11 cellular contexts compared by ENCODE assay signal in the genomic region with DNA sequence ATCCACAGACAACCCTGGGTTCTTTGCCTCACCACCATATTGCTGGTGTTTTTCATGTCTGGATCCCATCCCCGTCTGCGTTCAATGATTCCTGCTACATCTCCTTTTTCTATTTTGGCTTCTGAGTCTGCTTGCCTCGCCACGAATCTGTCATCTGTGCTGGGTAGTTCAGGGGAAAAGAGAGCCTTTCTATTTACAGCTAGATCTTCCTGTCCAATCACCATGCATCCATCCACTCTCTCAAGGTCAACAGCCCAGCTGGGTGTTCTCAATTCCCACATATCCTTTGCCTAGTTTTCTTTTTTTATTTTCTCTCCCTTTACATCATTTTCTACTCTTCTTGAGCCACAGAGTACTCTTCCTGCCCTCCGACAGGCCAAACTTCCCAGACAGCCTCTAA.
DNase-seq lines count a peak whose midpoint lies in the region; ATAC-seq and TF ChIP-seq lines count a peak whose summit lies in the region.
"Had no signal": no experiment of that assay in that cellular context is flagged by ENCODE, and none has a peak within 500 bp of the region (broad histone marks: within the 10 kb centered on the region; RNA-seq: fewer than 3 reads in every experiment).

No MANE protein-coding gene starts in this region.

- H3K36me3 Mint-ChIP-seq in activated T-cell treated with anti-CD3 and anti-CD28 coated beads, Interleukin-2, amount 50 U/mL, for 24 hours (ENCODE audit: low read depth), result no peaks in the 10 kb centered on the region

- intact Hi-C loops in left ventricle myocardium inferior (cut with micrococcal nuclease), result loop anchor here (5.0 kb wide), 3 partner anchors 81 to 234 kb away; no protein-coding TSS in a partner anchor
- intact Hi-C loops in cardiac septum (cut with DNase I), result loop anchor here (2.0 to 5.0 kb wide), 2 partner anchors 96 to 183 kb away; no protein-coding TSS in a partner anchor

- no peak overlapping the region for H3K27ac Mint-ChIP-seq in activated T-cell treated with anti-CD3 and anti-CD28 coated beads, Interleukin-2, amount 50 U/mL, for 24 hours

- H3K27ac ChIP-seq in left ventricle myocardium inferior (replicated peaks) (peak overlapping the region; percentile 55), cingulate gyrus (ENCODE audit: low read depth, low read length) (peak overlapping the region; percentile 1)
- H3K27ac ChIP-seq: A549, C4-2B, KMS-11 had no signal

- no peaks in the 10 kb centered on the region for H3K27me3 ChIP-seq in left ventricle myocardium inferior (ENCODE audit: low read depth)

- no peak overlapping the region for H3K4me3 Mint-ChIP-seq in activated T-cell treated with anti-CD3 and anti-CD28 coated beads, Interleukin-2, amount 50 U/mL, for 24 hours

- H3K4me1 ChIP-seq in left ventricle myocardium inferior, result peaks cover 42% of the 10 kb centered on the region
- H3K4me1 ChIP-seq: A549 had no signal

- no peaks in the 10 kb centered on the region for H3K27me3 Mint-ChIP-seq in activated T-cell treated with anti-CD3 and anti-CD28 coated beads, Interleukin-2, amount 50 U/mL, for 24 hours

- no peaks in the 10 kb centered on the region for H3K4me1 Mint-ChIP-seq in activated T-cell treated with anti-CD3 and anti-CD28 coated beads, Interleukin-2, amount 50 U/mL, for 24 hours (ENCODE audit: low read depth)

- H3K9me3 ChIP-seq in left ventricle myocardium inferior (replicated peaks), result no peaks in the 10 kb centered on the region
- H3K9me3 ChIP-seq: A549 had no signal

- no peaks in the 10 kb centered on the region for H3K36me3 ChIP-seq in left ventricle myocardium inferior

- TF ChIP-seq CTCF in left ventricle myocardium inferior (IDR thresholded peaks at IDR 0.05; ENCODE audit: borderline replicate concordance), result no peak

- peaks cover 2% of the 10 kb centered on the region for H3K9me3 Mint-ChIP-seq in activated T-cell treated with anti-CD3 and anti-CD28 coated beads, Interleukin-2, amount 50 U/mL, for 24 hours

- H3K4me3 ChIP-seq in left ventricle myocardium inferior, result no peak overlapping the region
- H3K4me3 ChIP-seq: A549 had no signal

- ATAC-seq in GM19395 (IDR thresholded peaks at IDR 0.05; ENCODE audit: unreplicated experiment), result no peak

- DNase-seq in left ventricle myocardium inferior, result no peak
- DNase-seq in cardiac septum (ENCODE audit: low spot score), result no peak
- peak; percentile 62 for DNase-seq in middle frontal gyrus (ENCODE audit: extremely low spot score, low spot score)
- DNase-seq in activated T-cell treated with anti-CD3 and anti-CD28 coated beads, Interleukin-2, amount 50 U/mL, for 24 hours, result no peak
- DNase-seq in COLO829 (ENCODE audit: low spot score), result no peak
- DNase-seq: NCI-H1436 treated with DMSO at 0.1 percent for 48 hours had no signal
